Comparison of ENCODE assay signal across 14 cellular contexts in the genomic region with DNA sequence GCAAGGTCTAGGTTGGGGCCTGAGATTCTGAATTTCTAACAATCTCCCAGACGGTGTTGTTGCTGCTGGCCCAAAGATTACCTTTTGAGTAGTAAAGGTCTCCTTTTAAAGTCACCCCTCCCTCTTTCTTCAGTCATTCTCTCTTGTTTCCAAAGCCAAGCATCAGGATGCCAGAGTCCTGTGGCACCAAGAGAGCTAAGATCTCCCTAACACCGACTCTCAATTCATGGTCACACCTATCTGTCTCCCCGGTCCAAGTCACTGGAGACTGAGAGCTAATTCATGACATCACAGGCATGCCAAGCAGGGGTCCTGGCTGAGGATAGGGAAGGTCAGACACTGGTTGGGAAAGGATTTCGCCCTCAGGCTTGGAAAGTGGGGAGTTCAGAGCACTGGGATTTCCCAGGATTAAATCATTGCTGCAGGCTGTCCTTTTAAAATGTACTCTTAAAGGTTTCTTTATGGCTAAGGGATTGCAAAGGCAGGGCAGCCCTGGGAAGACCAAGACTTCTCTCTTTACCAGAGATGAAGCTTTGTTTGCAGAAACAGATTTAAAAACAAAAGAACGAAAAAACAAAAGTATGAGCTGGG. TPM values are rescaled to one million over a fixed set of nuclear protein-coding genes. Genes with fewer than 3 reads are reported as not detected.
A peak's percentile ranks its signal among the peaks of the same experiment; 100 is the strongest.
DNase-seq lines count a peak whose midpoint lies in the region; ATAC-seq and TF ChIP-seq lines count a peak whose summit lies in the region.
"Had no signal": no experiment of that assay in that cellular context is flagged by ENCODE, and none has a peak within 500 bp of the region (broad histone marks: within the 10 kb centered on the region; RNA-seq: fewer than 3 reads in every experiment).

No MANE protein-coding gene starts in this region.

- H3K9ac ChIP-seq in IMR-90 (ENCODE audit: low read depth, low read length) (no peak overlapping the region), adipocyte (ENCODE audit: low read length) (no peak overlapping the region)

- no peaks in the 10 kb centered on the region for H3K9me3 Mint-ChIP-seq in neural crest cell
- H3K9me3 Mint-ChIP-seq in activated CD8-positive, alpha-beta memory T cell treated with anti-CD3 and anti-CD28 coated beads, Interleukin-2, amount 10 ng/mL, durations not matched to agents 7 days and 5 days (ENCODE audit: low read depth), result no peaks in the 10 kb centered on the region

- H3K56ac ChIP-seq in IMR-90 (ENCODE audit: extremely low read depth, insufficient read depth, low read length), result no peak overlapping the region

- H3K4me1 ChIP-seq in IMR-90 (ENCODE audit: control insufficient read depth, insufficient read depth, low read length), result peaks cover 2% of the 10 kb centered on the region; the same call in 1 of the 2 replicates
- H3K4me1 ChIP-seq in adipocyte (ENCODE audit: control insufficient read depth, insufficient read depth, low read length), result peaks cover 8% of the 10 kb centered on the region

- no peak overlapping the region for H3K27ac ChIP-seq in IMR-90 (ENCODE audit: insufficient read depth, low read length)
- H3K27ac ChIP-seq: lower lobe of right lung had no signal

- H3K27ac Mint-ChIP-seq in neural crest cell (ENCODE audit: unreplicated experiment), result no peak overlapping the region
- no peak overlapping the region for H3K27ac Mint-ChIP-seq in activated CD8-positive, alpha-beta memory T cell treated with anti-CD3 and anti-CD28 coated beads, Interleukin-2, amount 10 ng/mL, durations not matched to agents 7 days and 5 days

- no peak overlapping the region for H2BK20ac ChIP-seq in IMR-90 (ENCODE audit: low read depth, low read length)

- TF ChIP-seq RAD21 in IMR-90 (IDR thresholded peaks at IDR 0.05; ENCODE audit: low read length), result no peak

- WGBS in IMR-90 (ENCODE audit: extremely low coverage in 2 of 2, insufficient read length in 1 of 2), 2 experiments, result no CpG with 5 or more reads among the region's 5 CpGs

- H3K36me3 Mint-ChIP-seq in neural crest cell (ENCODE audit: low read depth), result peaks cover 2% of the 10 kb centered on the region
- peaks cover 9% of the 10 kb centered on the region for H3K36me3 Mint-ChIP-seq in activated CD8-positive, alpha-beta memory T cell treated with anti-CD3 and anti-CD28 coated beads, Interleukin-2, amount 10 ng/mL, durations not matched to agents 7 days and 5 days

- H3K18ac ChIP-seq in IMR-90 (ENCODE audit: low read depth, low read length), result no peak overlapping the region

- H4K91ac ChIP-seq in IMR-90 (ENCODE audit: insufficient read depth, low read depth, low read length), result no peak overlapping the region

- POLR2A ChIA-PET in IMR-90 (lab: Charles Lee; ENCODE audit: unreplicated experiment), result interaction anchor here (1.1 kb wide), 1 partner anchor 11 kb away, joined by 4 read pairs; the partner anchor contains the start of gene RSRC1

- no peak for ATAC-seq in IMR-90 (ENCODE audit: low read depth)
- ATAC-seq in sciatic nerve, result no peak
- no peak for ATAC-seq in activated CD8-positive, alpha-beta memory T cell treated with anti-CD3 and anti-CD28 coated beads, Interleukin-2, amount 10 ng/mL, durations not matched to agents 7 days and 5 days

- H3K9me1 ChIP-seq in IMR-90 (ENCODE audit: insufficient read depth, low read length), result no peaks in the 10 kb centered on the region

- H3K4me1 Mint-ChIP-seq in neural crest cell, result peaks cover 29% of the 10 kb centered on the region
- peaks cover 33% of the 10 kb centered on the region for H3K4me1 Mint-ChIP-seq in activated CD8-positive, alpha-beta memory T cell treated with anti-CD3 and anti-CD28 coated beads, Interleukin-2, amount 10 ng/mL, durations not matched to agents 7 days and 5 days

- H2AK9ac ChIP-seq in IMR-90 (replicated peaks; ENCODE audit: low read depth, low read length, poor library complexity), result no peak overlapping the region

- H3K27me3 Mint-ChIP-seq in neural crest cell (ENCODE audit: low read depth), result peaks cover 100% of the 10 kb centered on the region
- H3K27me3 Mint-ChIP-seq in activated CD8-positive, alpha-beta memory T cell treated with anti-CD3 and anti-CD28 coated beads, Interleukin-2, amount 10 ng/mL, durations not matched to agents 7 days and 5 days, result peaks cover 97% of the 10 kb centered on the region

- H3K36me3 ChIP-seq in IMR-90 (ENCODE audit: control insufficient read depth, insufficient read depth, low read length), result no peaks in the 10 kb centered on the region
- H3K36me3 ChIP-seq in adipocyte (ENCODE audit: control insufficient read depth, insufficient read depth, low read length, severe bottlenecking), result peaks cover 34% of the 10 kb centered on the region
- H3K36me3 ChIP-seq: lower lobe of right lung had no signal

- intact Hi-C loops in IMR-90 (cut with micrococcal nuclease), result no loop called here
- intact Hi-C loops in sciatic nerve (cut with DNase I), result no loop called here

- TF ChIP-seq CTCF in IMR-90 (conservative IDR thresholded peaks at IDR 0.05; ENCODE audit: low read depth, low read length), result no peak
- TF ChIP-seq CTCF in neural crest cell (conservative IDR thresholded peaks at IDR 0.05), result no peak

- H3K27me3 ChIP-seq in IMR-90 (ENCODE audit: control insufficient read depth, insufficient read depth, low read length) (peaks cover 75% of the 10 kb centered on the region), adipocyte (replicated peaks; ENCODE audit: control insufficient read depth, insufficient read depth, low read length) (no peaks in the 10 kb centered on the region)

- H3K4ac ChIP-seq in IMR-90 (ENCODE audit: low read depth, low read length), result no peak overlapping the region

- H3K79me1 ChIP-seq in IMR-90 (ENCODE audit: low read depth in 1 of 2, low read length in 2 of 2), result no peaks in the 10 kb centered on the region

- no peak overlapping the region for H2BK5ac ChIP-seq in IMR-90 (ENCODE audit: low read depth, low read length, poor library complexity, severe bottlenecking)

- H4K20me1 ChIP-seq in IMR-90 (ENCODE audit: insufficient read depth, low read length), result peaks cover 7% of the 10 kb centered on the region; the same call in 1 of the 2 replicates

- no peak overlapping the region for H3K4me3 ChIP-seq in IMR-90 (ENCODE audit: insufficient read depth, low read depth, low read length)
- H3K4me3 ChIP-seq in adipocyte (ENCODE audit: low read length), result no peak overlapping the region
- H3K4me3 ChIP-seq: HAP-1 had no signal

- in situ Hi-C loops in IMR-90 (cut with MboI; ENCODE audit: low sequenced_read_pairs), result loop anchor here (10.0 kb wide), 1 partner anchor 346 kb away; no protein-coding TSS in a partner anchor

- CTCF ChIA-PET in IMR-90 (lab: Yijun Ruan, JAX), result interaction anchor here (1.3 kb wide), 1 partner anchor 10 kb away, joined by 4 read pairs; no protein-coding TSS in a partner anchor
- CTCF ChIA-PET in activated CD8-positive, alpha-beta memory T cell treated with anti-CD3 and anti-CD28 coated beads, Interleukin-2, amount 10 ng/mL, durations not matched to agents 7 days and 5 days (lab: Charles Lee), result interaction anchor here (3.0 kb wide), 1 partner anchor 10 kb away, joined by 11 read pairs; the partner anchor contains the start of gene RSRC1

- DNase-seq in ELR (ENCODE audit: low read depth) (peak; percentile 17), IMR-90 (no peak), adipocyte (ENCODE audit: low read depth) (peak; percentile 30), neural crest cell (ENCODE audit: low read depth, low spot score) (no peak), sciatic nerve (ENCODE audit: low spot score) (no peak), AG20443 (ENCODE audit: low spot score) (no peak)
- no peak for DNase-seq in activated CD8-positive, alpha-beta memory T cell treated with anti-CD3 and anti-CD28 coated beads, Interleukin-2, amount 10 ng/mL, durations not matched to agents 7 days and 5 days
- DNase-seq: activated naive CD4-positive, alpha-beta T cell treated with Interleukin-2 at 50 U/mL for 16 hours; lower lobe of right lung; NCI-H187 treated with DMSO at 0.1 percent for 48 hours; RPMI8226; stimulated activated CD4-positive, alpha-beta T cell treated with anti-CD3 and anti-CD28 coated beads, Interleukin-1b, Interleukin-23, amount 100 ng/mL, for 48 hours; stimulated activated naive CD8-positive, alpha-beta T cell treated with anti-CD3 and anti-CD28 coated beads, Interleukin-15, Interleukin-2, amounts not matched to agents 100 U/mL and 50 U/mL, for 24 hours had no signal

- dilution Hi-C loops in IMR-90 (cut with HindIII; ENCODE audit: low sequenced_read_pairs, unreplicated experiment), result no loop called here

- BruUV-seq in IMR-90 (replicated peaks; lab: Mats Ljungman, UMichigan), result no TSS peak

- TF ChIP-seq POLR2A in IMR-90 (IDR thresholded peaks at IDR 0.05; ENCODE audit: low read depth, low read length), result no peak

- H4K5ac ChIP-seq in IMR-90 (ENCODE audit: low read depth, low read length), result no peak overlapping the region

- H2BK120ac ChIP-seq in IMR-90 (ENCODE audit: low read depth, low read length), result no peak overlapping the region

- peak overlapping the region; percentile 26 for H2AFZ ChIP-seq in IMR-90 (replicated peaks; ENCODE audit: low read length, poor library complexity)

- no peak overlapping the region for H2BK15ac ChIP-seq in IMR-90 (ENCODE audit: low read depth, low read length)

- H3K23ac ChIP-seq in IMR-90 (ENCODE audit: low read depth, low read length), result no peak overlapping the region; the same call in 1 of the 2 replicates

- H3K14ac ChIP-seq in IMR-90 (replicated peaks; ENCODE audit: low read depth, low read length), result no peak overlapping the region

- no peak overlapping the region for H3K4me2 ChIP-seq in IMR-90 (ENCODE audit: low read depth, low read length)

- H4K8ac ChIP-seq in IMR-90 (ENCODE audit: low read depth in 2 of 2, low read length in 2 of 2), result no peak overlapping the region

- no peak overlapping the region for H2AK5ac ChIP-seq in IMR-90 (ENCODE audit: low read depth, low read length)

- peak overlapping the region; percentile 24 for H3K4me3 Mint-ChIP-seq in neural crest cell
- H3K4me3 Mint-ChIP-seq in activated CD8-positive, alpha-beta memory T cell treated with anti-CD3 and anti-CD28 coated beads, Interleukin-2, amount 10 ng/mL, durations not matched to agents 7 days and 5 days, result no peak overlapping the region

- H3K9me3 ChIP-seq in IMR-90 (ENCODE audit: control insufficient read depth, insufficient read depth, low read length) (peaks cover 23% of the 10 kb centered on the region), adipocyte (ENCODE audit: control insufficient read depth, low read length) (no peaks in the 10 kb centered on the region)
- H3K9me3 ChIP-seq: HAP-1, lower lobe of right lung had no signal

RNA-seq across cellular contexts. Expression of gene SHOX2, which starts 7.3 kb away (rescaled TPM):
- total RNA-seq in IMR-90 (2012; rRNA removed) (0.83 and 0.90 TPM in 2 replicates), neural crest cell (2.4 and 2.5 TPM in 2 replicates), sciatic nerve (28.9 TPM)
- 2.3 and 2.5 TPM in 2 replicates for polyA plus RNA-seq in IMR-90 (2012; rRNA removed)
- 1.1 and 2.9 TPM in 2 replicates for polyA plus RNA-seq in IMR-90 (2012; cell fraction: cytosol; rRNA removed)
- polyA plus RNA-seq in IMR-90 (2012; cell fraction: nucleus; rRNA removed; ENCODE audit: low replicate concordance), result 12.7 and 16.2 TPM in 2 replicates
- not detected for total RNA-seq in activated CD8-positive, alpha-beta memory T cell treated with anti-CD3 and anti-CD28 coated beads, Interleukin-2, amount 10 ng/mL, durations not matched to agents 7 days and 5 days

RNA-seq across cellular contexts. Expression of gene RSRC1, which starts 11.0 kb away (rescaled TPM):
- total RNA-seq in IMR-90 (2012; rRNA removed) (41.8 and 71.7 TPM in 2 replicates), neural crest cell (36.9 and 40.6 TPM in 2 replicates), sciatic nerve (44.2 TPM)
- polyA plus RNA-seq in IMR-90 (2012; rRNA removed), result 3.8 and 4.5 TPM in 2 replicates
- polyA plus RNA-seq in IMR-90 (2012; cell fraction: cytosol; rRNA removed), result 0.28 and 0.63 TPM in 2 replicates
- 0.42 and 2.3 TPM in 2 replicates for polyA plus RNA-seq in IMR-90 (2012; cell fraction: nucleus; rRNA removed; ENCODE audit: low replicate concordance)
- 10 to 100 TPM; 45.1 to 45.4 TPM for total RNA-seq in activated CD8-positive, alpha-beta memory T cell treated with anti-CD3 and anti-CD28 coated beads, Interleukin-2, amount 10 ng/mL, durations not matched to agents 7 days and 5 days

Comparison
In these comparisons a context has a peak if more than half of its experiments do, and no peak if none do; other contexts are left out.
1. DNase-seq: peak in ELR (single experiment) and adipocyte (single experiment); none in IMR-90 (single experiment), neural crest cell (single experiment), sciatic nerve (single experiment), AG20443 (single experiment) and activated CD8-positive, alpha-beta memory T cell treated with anti-CD3 and anti-CD28 coated beads, Interleukin-2, amount 10 ng/mL, durations not matched to agents 7 days and 5 days (single experiment).